In the genomic region with DNA sequence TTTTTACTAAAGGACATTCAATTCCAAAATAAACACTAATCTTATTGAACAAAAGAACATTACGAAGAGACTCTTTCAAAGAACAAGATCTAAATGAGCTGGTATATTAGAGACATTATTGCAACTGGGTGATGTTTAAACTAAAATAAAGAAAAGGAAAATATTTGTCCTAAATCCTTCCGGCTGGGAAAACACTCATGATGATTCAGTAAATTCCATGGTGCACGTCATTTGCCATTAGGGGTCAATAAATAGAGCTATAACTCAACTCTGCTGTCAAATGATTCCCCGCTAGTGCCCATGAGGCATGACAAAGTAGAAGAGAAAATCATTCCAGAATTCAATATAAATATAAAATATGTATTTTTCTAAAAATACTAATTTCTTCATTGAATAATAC, we compare ENCODE assay signal across 17 cellular contexts.
DNase-seq lines count a peak whose midpoint lies in the region; ATAC-seq, FAIRE-seq and TF ChIP-seq lines count a peak whose summit lies in the region.
"Had no signal": no experiment of that assay in that cellular context is flagged by ENCODE, and none has a peak within 500 bp of the region (broad histone marks: within the 10 kb centered on the region; RNA-seq: fewer than 3 reads in every experiment).

No MANE protein-coding gene starts in this region.

- H4K20me1 ChIP-seq in IMR-90 (ENCODE audit: insufficient read depth, low read length) = no peaks in the 10 kb centered on the region
- no peaks in the 10 kb centered on the region for H4K20me1 ChIP-seq in HepG2 (ENCODE audit: insufficient read depth, low read length)

- peak overlapping the region; percentile 98; the same call in 1 of the 2 replicates for H2BK20ac ChIP-seq in IMR-90 (ENCODE audit: low read depth, low read length)

- TF ChIP-seq EP300 in HepG2 (IDR thresholded peaks at IDR 0.05; ENCODE audit: low read depth in 2 of 2, low read length in 2 of 2) (no peak), HepG2 (CRISPR knock-in tag; IDR thresholded peaks at IDR 0.05; ENCODE audit: borderline replicate concordance) (no peak)

- CTCF ChIA-PET in IMR-90 (lab: Yijun Ruan, JAX) (no interaction called here), HepG2 (lab: Yijun Ruan, JAX; ENCODE audit: low intra/inter-chr PET ratio, low total read pairs) (no interaction called here)

- no CpG with 5 or more reads among the region's 4 CpGs for WGBS in IMR-90 (ENCODE audit: extremely low coverage in 2 of 2, insufficient read length in 1 of 2), 2 experiments
- WGBS in HepG2 (ENCODE audit: low lambda C conversion rate) = 4% methylated on average over 4 of the region's 4 CpGs

- H3K9me1 ChIP-seq in IMR-90 (ENCODE audit: insufficient read depth, low read length) = no peaks in the 10 kb centered on the region; the same call in 1 of the 2 replicates

- H3K23ac ChIP-seq in IMR-90 (ENCODE audit: low read depth, low read length) = no peak overlapping the region

- H3K4ac ChIP-seq in IMR-90 (ENCODE audit: low read depth, low read length) = peak overlapping the region; percentile 91; the same call in 1 of the 2 replicates

- H3K4me2 ChIP-seq in IMR-90 (ENCODE audit: low read depth, low read length) (peak overlapping the region; percentile 52), HepG2 (ENCODE audit: low read depth, low read length) (no peak overlapping the region)

- DNase-seq in ACHN (peak; percentile 49), IMR-90 (peak; percentile 85), astrocyte of the spinal cord (ENCODE audit: low read depth, low spot score) (peak; percentile 50), lung microvascular endothelial cell (ENCODE audit: low read depth in 2 of 2) (peak; percentile 72 to 90), HepG2 (ENCODE audit: low spot score) (no peak), GM12892 (ENCODE audit: insufficient read length) (no peak), GM19239 (ENCODE audit: insufficient read length, low spot score) (no peak), dorsolateral prefrontal cortex (no peak)
- DNase-seq: activated CD4-positive, alpha-beta T cell treated with anti-CD3 and anti-CD28 coated beads, Interleukin-2, amount 50 U/mL, for 1 hour; activated T-cell treated with anti-CD3 and anti-CD28 coated beads, Interleukin-2, amount 50 U/mL, for 24 hours; AML-193; caudate nucleus; heart left ventricle; NCI-H226; ovary; stomach; uterus had no signal

- no peak overlapping the region for H4K91ac ChIP-seq in IMR-90 (ENCODE audit: insufficient read depth, low read depth, low read length)

- H3K18ac ChIP-seq in IMR-90 (ENCODE audit: low read depth, low read length) = peak overlapping the region; percentile 88

- TF ChIP-seq RAD21 in IMR-90 (IDR thresholded peaks at IDR 0.05; ENCODE audit: low read length) (no peak), HepG2 (CRISPR knock-in tag; IDR thresholded peaks at IDR 0.05) (no peak)

- H2AK9ac ChIP-seq in IMR-90 (replicated peaks; ENCODE audit: low read depth, low read length, poor library complexity) = no peak overlapping the region

- H2AK5ac ChIP-seq in IMR-90 (ENCODE audit: low read depth, low read length) = no peak overlapping the region

- dilution Hi-C loops in IMR-90 (cut with HindIII; ENCODE audit: low sequenced_read_pairs, unreplicated experiment) = no loop called here

- H3K14ac ChIP-seq in IMR-90 (replicated peaks; ENCODE audit: low read depth, low read length) = no peak overlapping the region

- H3K4me3 ChIP-seq in IMR-90 (ENCODE audit: insufficient read depth, low read depth, low read length) (no peak overlapping the region), astrocyte of the spinal cord (ENCODE audit: low read depth, low read length) (no peak overlapping the region), HepG2 (replicated peaks in 1 of 3; ENCODE audit: insufficient read depth in 1 of 3, low read depth in 2 of 3, low read length in 3 of 3) (no peak overlapping the region), dorsolateral prefrontal cortex (no peak overlapping the region)
- H3K4me3 ChIP-seq: heart left ventricle, ovary, stomach, uterus had no signal

- TF ChIP-seq CTCF in IMR-90 (conservative IDR thresholded peaks at IDR 0.05; ENCODE audit: low read depth, low read length) (no peak), astrocyte of the spinal cord (IDR thresholded peaks at IDR 0.05; ENCODE audit: low read depth, low read length) (no peak), HepG2 (CRISPR knock-in tag; IDR thresholded peaks at IDR 0.05) (no peak), dorsolateral prefrontal cortex (IDR thresholded peaks at IDR 0.05 in 54 of 56, conservative IDR thresholded peaks at IDR 0.05 in 2 of 56; ENCODE audit: low read depth in 1 of 56, partially characterized antibody in 56 of 56) (no peak)

- H3K9ac ChIP-seq in IMR-90 (ENCODE audit: low read depth, low read length) (no peak overlapping the region), HepG2 (ENCODE audit: insufficient read depth, low read depth, low read length) (no peak overlapping the region)

- H2BK5ac ChIP-seq in IMR-90 (ENCODE audit: low read depth, low read length, poor library complexity, severe bottlenecking) = peak overlapping the region; percentile 97

- H3K27ac ChIP-seq in IMR-90 (ENCODE audit: insufficient read depth, low read length) (peak overlapping the region; percentile 78), HepG2 (ENCODE audit: extremely low read length, insufficient read depth, low read length) (no peak overlapping the region), dorsolateral prefrontal cortex (no peak overlapping the region)
- H3K27ac ChIP-seq: heart left ventricle, ovary, stomach, uterus had no signal

- no peak overlapping the region for H2BK15ac ChIP-seq in IMR-90 (ENCODE audit: low read depth, low read length)

- no peaks in the 10 kb centered on the region for H3K36me3 ChIP-seq in IMR-90 (ENCODE audit: control insufficient read depth, insufficient read depth, low read length)
- H3K36me3 ChIP-seq in HepG2 (replicated peaks in 1 of 2; ENCODE audit: control insufficient read depth in 1 of 2, insufficient read depth in 2 of 2, low read length in 2 of 2) = no peaks in the 10 kb centered on the region
- H3K36me3 ChIP-seq: heart left ventricle, ovary, stomach, uterus had no signal

- POLR2A ChIA-PET in IMR-90 (lab: Charles Lee; ENCODE audit: unreplicated experiment) (interaction anchor here (0.5 kb wide), 1 partner anchor 20 kb away, joined by 3 read pairs; no protein-coding TSS in a partner anchor), HepG2 (lab: Yijun Ruan, JAX) (no interaction called here)

- BruUV-seq in IMR-90 (replicated peaks; lab: Mats Ljungman, UMichigan) (no TSS peak), HepG2 (replicated peaks; lab: Mats Ljungman, UMichigan) (no TSS peak)

- intact Hi-C loops in IMR-90 (cut with micrococcal nuclease) (no loop called here), HepG2 (cut with micrococcal nuclease; ENCODE audit: unreplicated experiment) (no loop called here), dorsolateral prefrontal cortex (cut with DNase I) (no loop called here)

- peak overlapping the region; percentile 65 to 86; a peak in 2 of 4 replicates for H4K8ac ChIP-seq in IMR-90 (ENCODE audit: low read depth in 2 of 2, low read length in 2 of 2)

- peak overlapping the region; percentile 98; the same call in 1 of the 2 replicates for H2BK120ac ChIP-seq in IMR-90 (ENCODE audit: low read depth, low read length)

- ATAC-seq in IMR-90 (ENCODE audit: low read depth) (peak; percentile 76), HepG2 (no peak)
- ATAC-seq: heart left ventricle had no signal

- peak overlapping the region; percentile 80; the same call in 1 of the 2 replicates for H3K56ac ChIP-seq in IMR-90 (ENCODE audit: extremely low read depth, insufficient read depth, low read length)

- H3K27me3 ChIP-seq in IMR-90 (ENCODE audit: control insufficient read depth, insufficient read depth, low read length) (no peaks in the 10 kb centered on the region), HepG2 (ENCODE audit: control insufficient read depth in 1 of 2, insufficient read depth in 2 of 2, low read length in 2 of 2) (no peaks in the 10 kb centered on the region), dorsolateral prefrontal cortex (no peaks in the 10 kb centered on the region)
- H3K27me3 ChIP-seq: heart left ventricle, ovary, stomach, uterus had no signal

- H4K5ac ChIP-seq in IMR-90 (ENCODE audit: low read depth, low read length) = peak overlapping the region; percentile 78; the same call in 1 of the 2 replicates

- H3K79me1 ChIP-seq in IMR-90 (ENCODE audit: low read depth in 1 of 2, low read length in 2 of 2) = no peaks in the 10 kb centered on the region

- FAIRE-seq in HepG2 (lab: Jason Lieb, UNC) = no peak
- FAIRE-seq in GM12892 (lab: Jason Lieb, UNC) = no peak
- no peak for FAIRE-seq in GM19239 (lab: Jason Lieb, UNC)

- H2AFZ ChIP-seq in IMR-90 (replicated peaks; ENCODE audit: low read length, poor library complexity) = no peak overlapping the region
- H2AFZ ChIP-seq in HepG2 (ENCODE audit: low read length) = no peak overlapping the region

- no peaks in the 10 kb centered on the region for H3K9me3 ChIP-seq in IMR-90 (ENCODE audit: control insufficient read depth, insufficient read depth, low read length)
- H3K9me3 ChIP-seq in HepG2 (ENCODE audit: low read length) = no peaks in the 10 kb centered on the region; the same call in 1 of the 2 replicates
- H3K9me3 ChIP-seq: heart left ventricle, ovary, stomach, uterus had no signal

- H3K79me2 ChIP-seq in HepG2 (ENCODE audit: insufficient read depth, low read length) = no peaks in the 10 kb centered on the region

- H3K4me1 ChIP-seq in IMR-90 (ENCODE audit: control insufficient read depth, insufficient read depth, low read length) = peaks cover 5% of the 10 kb centered on the region
- no peaks in the 10 kb centered on the region for H3K4me1 ChIP-seq in HepG2 (ENCODE audit: insufficient read depth, low read length)
- H3K4me1 ChIP-seq: heart left ventricle, stomach, uterus had no signal

- in situ Hi-C loops in ACHN (cut with HindIII; ENCODE audit: low pct_ligation_motif_present, low pct_unique_long_range_greater_than_20kb, low sequenced_read_pairs) = no loop called here
- in situ Hi-C loops in IMR-90 (cut with MboI; ENCODE audit: low sequenced_read_pairs) = no loop called here
- in situ Hi-C loops in astrocyte of the spinal cord (cut with HindIII; ENCODE audit: low sequenced_read_pairs) = no loop called here
- in situ Hi-C loops in HepG2 (cut with HindIII; ENCODE audit: extremely low pct_ligation_motif_present, low pct_unique_long_range_greater_than_20kb) = no loop called here

- TF ChIP-seq POLR2A in IMR-90 (IDR thresholded peaks at IDR 0.05; ENCODE audit: low read depth, low read length) (no peak), HepG2 (IDR thresholded peaks at IDR 0.05; ENCODE audit: insufficient read depth in 1 of 2, low read depth in 2 of 2, low read length in 2 of 2) (no peak), GM12892 (IDR thresholded peaks at IDR 0.05; ENCODE audit: low read depth, low read length) (no peak)

TF ChIP-seq in IMR-90, 13 proteins besides CTCF, POLR2A, EP300 and RAD21 (continues in another document):
- peak; percentile 96 for TF ChIP-seq NFE2L2 (IDR thresholded peaks at IDR 0.05; ENCODE audit: low read depth, low read length)
- TF ChIP-seq FOS (IDR thresholded peaks at IDR 0.05; ENCODE audit: low read depth, low read length) = peak; percentile 68
- TF ChIP-seq MAZ (IDR thresholded peaks at IDR 0.05; ENCODE audit: borderline replicate concordance, low read depth, low read length) = no peak

TF ChIP-seq in HepG2, 621 proteins besides CTCF, POLR2A, EP300 and RAD21 (continues in another document):
- TF ChIP-seq KMT2B (CRISPR knock-in tag; IDR thresholded peaks at IDR 0.05) = no peak

Comparison
In these comparisons a context has a peak if more than half of its experiments do, and no peak if none do; other contexts are left out.
1. DNase-seq: peak in ACHN (single experiment), IMR-90 (single experiment), astrocyte of the spinal cord (single experiment) and lung microvascular endothelial cell (2 of 2); none in HepG2 (single experiment), GM12892 (single experiment), GM19239 (single experiment) and dorsolateral prefrontal cortex (0 of 10).